ENCODE assay signal across 2 cellular contexts in genomic region chr1:30997463-30998057, GRCh38.
TF ChIP-seq lines count a peak whose summit lies in the region.

No MANE protein-coding gene starts in this region.

TF ChIP-seq in HepG2, 621 proteins besides CTCF, POLR2A, EP300 and RAD21:
- no peak for TF ChIP-seq ZNF17 (CRISPR knock-in tag; IDR thresholded peaks at IDR 0.05)
- peak; percentile 15 for TF ChIP-seq RBM22 (optimal IDR thresholded peaks at IDR 0.05; ENCODE audit: low read length)

TF ChIP-seq in GM23338, 12 proteins besides CTCF, POLR2A, EP300 and RAD21:
- TF ChIP-seq EZH2phosphoT487 (IDR thresholded peaks at IDR 0.05; ENCODE audit: unreplicated experiment): no peak
- TF ChIP-seq CREB1 (CRISPR knock-in tag; IDR thresholded peaks at IDR 0.05; ENCODE audit: low read depth): no peak
- TF ChIP-seq ZNF114 (CRISPR knock-in tag; IDR thresholded peaks at IDR 0.05): no peak
- TF ChIP-seq JUNB (IDR thresholded peaks at IDR 0.05; ENCODE audit: unreplicated experiment): no peak
- TF ChIP-seq ZNF462 (CRISPR knock-in tag; IDR thresholded peaks at IDR 0.05): no peak
- TF ChIP-seq STAT1 (IDR thresholded peaks at IDR 0.05; ENCODE audit: unreplicated experiment): no peak
- TF ChIP-seq POLR2AphosphoS5 (IDR thresholded peaks at IDR 0.05; ENCODE audit: low read depth): no peak
- TF ChIP-seq EZH2 (IDR thresholded peaks at IDR 0.05; ENCODE audit: low read depth, unreplicated experiment): no peak
- no peak for TF ChIP-seq NANOG (IDR thresholded peaks at IDR 0.05; ENCODE audit: borderline replicate concordance)
- TF ChIP-seq ZNF331 (CRISPR knock-in tag; IDR thresholded peaks at IDR 0.05; ENCODE audit: low read depth): no peak
- no peak for TF ChIP-seq ETS1 (IDR thresholded peaks at IDR 0.05)
- no peak for TF ChIP-seq REST (IDR thresholded peaks at IDR 0.05; ENCODE audit: unreplicated experiment)
